ENCODE assay signal across 21 cellular contexts in genomic region chr17:11539637-11540036, GRCh38. TPM values are rescaled to one million over a fixed set of nuclear protein-coding genes. Genes with fewer than 3 reads are reported as not detected.
DNase-seq lines count a peak whose midpoint lies in the region; ATAC-seq and TF ChIP-seq lines count a peak whose summit lies in the region.
"Had no signal": no experiment of that assay in that cellular context is flagged by ENCODE, and none has a peak within 500 bp of the region (broad histone marks: within the 10 kb centered on the region; RNA-seq: fewer than 3 reads in every experiment).

No MANE protein-coding gene starts in this region.

- H3K36me3 ChIP-seq in endodermal cell (ENCODE audit: control insufficient read depth, insufficient read depth, low read length) (no peaks in the 10 kb centered on the region), mesendoderm (ENCODE audit: control insufficient read depth, insufficient read depth, low read length) (no peaks in the 10 kb centered on the region)
- H3K36me3 ChIP-seq: HAP-1 had no signal

- no peak overlapping the region for H2BK5ac ChIP-seq in mesendoderm (ENCODE audit: low read length)

- no peaks in the 10 kb centered on the region for H3K79me2 ChIP-seq in mesendoderm (ENCODE audit: control insufficient read depth, insufficient read depth, low read length)

- 92% methylated on average over 7 of the region's 7 CpGs for WGBS in endodermal cell (ENCODE audit: insufficient coverage in 1 of 2, insufficient read length in 1 of 2), 2 experiments
- WGBS in mesendoderm (ENCODE audit: extremely low coverage, insufficient coverage, low lambda C conversion rate) = no CpG with 5 or more reads among the region's 7 CpGs

- no peak overlapping the region for H4K8ac ChIP-seq in mesendoderm (ENCODE audit: low read depth, low read length)

- H2AK5ac ChIP-seq in mesendoderm (ENCODE audit: low read length) = no peak overlapping the region

- no peaks in the 10 kb centered on the region for H3K79me1 ChIP-seq in mesendoderm (ENCODE audit: low read length)

- H3K9me3 Mint-ChIP-seq in endodermal cell = peaks cover 15% of the 10 kb centered on the region
- no peaks in the 10 kb centered on the region for H3K9me3 Mint-ChIP-seq in activated T-helper 17 cell treated with anti-CD3 and anti-CD28 coated beads, Interleukin-2, amount 50 U/mL, for 72 hours

- H3K4me3 Mint-ChIP-seq in endodermal cell = no peak overlapping the region
- H3K4me3 Mint-ChIP-seq in activated T-helper 17 cell treated with anti-CD3 and anti-CD28 coated beads, Interleukin-2, amount 50 U/mL, for 72 hours = no peak overlapping the region
- H3K4me3 Mint-ChIP-seq: CD4-positive, alpha-beta T cell had no signal

- no peak overlapping the region for H3K23ac ChIP-seq in mesendoderm (ENCODE audit: low read length)

- no peak for ATAC-seq in activated T-helper 17 cell treated with anti-CD3 and anti-CD28 coated beads, Interleukin-2, amount 50 U/mL, for 72 hours (replicated peaks)
- ATAC-seq: A549, GM12878 had no signal

- no peak overlapping the region for H3K9ac ChIP-seq in endodermal cell (ENCODE audit: extremely low read depth, low read length, poor library complexity, severe bottlenecking)
- H3K9ac ChIP-seq in mesendoderm (ENCODE audit: low read length) = no peak overlapping the region
- H3K9ac ChIP-seq: GM23248 had no signal

- no peak overlapping the region for H3K27ac ChIP-seq in endodermal cell (ENCODE audit: low read depth, low read length)
- no peak overlapping the region for H3K27ac ChIP-seq in mesendoderm (ENCODE audit: low read depth, low read length)
- no peak overlapping the region for H3K27ac ChIP-seq in caudate nucleus (ENCODE audit: low read depth, low read length)
- H3K27ac ChIP-seq: 22Rv1, A549, C4-2B, GM23248 had no signal

- no peak overlapping the region for H3K4ac ChIP-seq in mesendoderm (ENCODE audit: low read depth, low read length)

- no peaks in the 10 kb centered on the region for H3K36me3 Mint-ChIP-seq in endodermal cell (ENCODE audit: low read depth)
- no peaks in the 10 kb centered on the region for H3K36me3 Mint-ChIP-seq in activated T-helper 17 cell treated with anti-CD3 and anti-CD28 coated beads, Interleukin-2, amount 50 U/mL, for 72 hours (ENCODE audit: low read depth)

- no peak overlapping the region for H3K4me2 ChIP-seq in mesendoderm (ENCODE audit: low read length)
- H3K4me2 ChIP-seq: A549 had no signal

- no peak overlapping the region for H2BK120ac ChIP-seq in mesendoderm (ENCODE audit: low read depth, low read length)

- peaks cover 4% of the 10 kb centered on the region for H3K4me1 ChIP-seq in endodermal cell (ENCODE audit: control insufficient read depth, insufficient read depth, low read length)
- peaks cover 2% of the 10 kb centered on the region for H3K4me1 ChIP-seq in mesendoderm (ENCODE audit: control insufficient read depth, low read depth, low read length)
- H3K4me1 ChIP-seq: A549, Caco-2, HAP-1 had no signal

- H4K5ac ChIP-seq in mesendoderm (ENCODE audit: low read length) = no peak overlapping the region

- H3K4me1 Mint-ChIP-seq in endodermal cell = peaks cover 9% of the 10 kb centered on the region
- no peaks in the 10 kb centered on the region for H3K4me1 Mint-ChIP-seq in activated T-helper 17 cell treated with anti-CD3 and anti-CD28 coated beads, Interleukin-2, amount 50 U/mL, for 72 hours

- H3K9me3 ChIP-seq in endodermal cell (ENCODE audit: control insufficient read depth, low read length) = peaks cover 4% of the 10 kb centered on the region
- H3K9me3 ChIP-seq: Caco-2 had no signal

- no peak for TF ChIP-seq CTCF in endodermal cell (conservative IDR thresholded peaks at IDR 0.05)

- no peaks in the 10 kb centered on the region for H3K27me3 Mint-ChIP-seq in endodermal cell (ENCODE audit: insufficient read depth)
- H3K27me3 Mint-ChIP-seq in activated T-helper 17 cell treated with anti-CD3 and anti-CD28 coated beads, Interleukin-2, amount 50 U/mL, for 72 hours = no peaks in the 10 kb centered on the region
- H3K27me3 Mint-ChIP-seq: CD4-positive, alpha-beta T cell had no signal

- no peaks in the 10 kb centered on the region for H3K27me3 ChIP-seq in endodermal cell (ENCODE audit: control insufficient read depth, insufficient read depth, low read length, poor library complexity, severe bottlenecking)
- H3K27me3 ChIP-seq in mesendoderm (ENCODE audit: insufficient read depth, low read length, poor library complexity) = no peaks in the 10 kb centered on the region

- DNase-seq in DMS 273 (lab: John Stamatoyannopoulos, UW; ENCODE audit: unreplicated experiment) = peak; percentile 5
- DNase-seq in DMS 273 treated with DMSO at 0.1 percent for 48 hours (lab: John Stamatoyannopoulos, UW) = no peak
- peak; percentile 39 for DNase-seq in NCI-H82 treated with DMSO at 0.1 percent for 48 hours (lab: John Stamatoyannopoulos, UW; ENCODE audit: unreplicated experiment)
- DNase-seq in endodermal cell = peak; percentile 41
- peak; percentile 86 for DNase-seq in mesendoderm
- DNase-seq in caudate nucleus (lab: John Stamatoyannopoulos, UW) = no peak
- DNase-seq: AML-193; Caco-2; CD4-positive, alpha-beta T cell; DMS53; DND-41; EL; GM23248 had no signal

- no peak overlapping the region for H3K27ac Mint-ChIP-seq in endodermal cell
- no peak overlapping the region for H3K27ac Mint-ChIP-seq in activated T-helper 17 cell treated with anti-CD3 and anti-CD28 coated beads, Interleukin-2, amount 50 U/mL, for 72 hours
- H3K27ac Mint-ChIP-seq: CD4-positive, alpha-beta T cell had no signal

- no peak overlapping the region for H3K18ac ChIP-seq in mesendoderm (ENCODE audit: low read length)

- H2BK15ac ChIP-seq in mesendoderm (replicated peaks; ENCODE audit: low read depth) = no peak overlapping the region

- H3K56ac ChIP-seq in mesendoderm (ENCODE audit: low read length) = no peak overlapping the region

- H3K4me3 ChIP-seq in endodermal cell (ENCODE audit: low read length) = no peak overlapping the region
- H3K4me3 ChIP-seq in mesendoderm (ENCODE audit: low read length) = no peak overlapping the region
- H3K4me3 ChIP-seq: A549, GM12878, GM23248, HAP-1 had no signal

RNA-seq across cellular contexts. Expression of gene DNAH9, which starts 58.6 kb away (rescaled TPM):
- 1 to 10 TPM in 1 of 2 donors, under 1 TPM in 1; 0.64 to 1.2 TPM for total RNA-seq in endodermal cell
- 1.5 TPM for polyA plus RNA-seq in endodermal cell (2013, experiment 1 of 2)
- 2.0 TPM for polyA plus RNA-seq in endodermal cell (2013, experiment 2 of 2)
- 0.28 TPM for polyA plus RNA-seq in mesendoderm (2013, experiment 1 of 2)
- polyA plus RNA-seq in mesendoderm (2013, experiment 2 of 2) = 0.14 TPM
- total RNA-seq in activated T-helper 17 cell treated with anti-CD3 and anti-CD28 coated beads, Interleukin-2, amount 50 U/mL, for 72 hours = not detected
- total RNA-seq: Caco-2; CD4-positive, alpha-beta T cell; G401; GM23248 had no signal
- polyA plus RNA-seq: BJ, GM23248 had no signal

Comparison
In these comparisons a context has a peak if more than half of its experiments do, and no peak if none do; other contexts are left out.
1. DNase-seq: peak in DMS 273 (single experiment), NCI-H82 treated with DMSO at 0.1 percent for 48 hours (single experiment), endodermal cell (single experiment) and mesendoderm (single experiment); none in DMS 273 treated with DMSO at 0.1 percent for 48 hours (single experiment) and caudate nucleus (0 of 61).